25 cellular contexts compared by ENCODE assay signal in genomic region chr20:2305479-2305878, GRCh38. TPM values are rescaled to one million over a fixed set of nuclear protein-coding genes. Genes with fewer than 3 reads are reported as not detected.
A peak's percentile ranks its signal among the peaks of the same experiment; 100 is the strongest.
DNase-seq lines count a peak whose midpoint lies in the region; ATAC-seq, FAIRE-seq and TF ChIP-seq lines count a peak whose summit lies in the region.
"Had no signal": no experiment of that assay in that cellular context is flagged by ENCODE, and none has a peak within 500 bp of the region (broad histone marks: within the 10 kb centered on the region; RNA-seq: fewer than 3 reads in every experiment).

No MANE protein-coding gene starts in this region.

- H2BK20ac ChIP-seq in H1 (ENCODE audit: low read length), result no peak overlapping the region

- H2AFZ ChIP-seq in GM23338 (peak overlapping the region; percentile 28; the same call in 1 of the 2 replicates), H1 (ENCODE audit: low read length) (peak overlapping the region; percentile 8; the same call in 1 of the 2 replicates)

- H2AK5ac ChIP-seq in H1 (ENCODE audit: low read depth, low read length), result no peak overlapping the region

- no peaks in the 10 kb centered on the region for H3K36me3 Mint-ChIP-seq in GM23338 (ENCODE audit: low read depth)
- H3K36me3 Mint-ChIP-seq: CD4-positive, alpha-beta memory T cell had no signal

- ATAC-seq in GM23338, result no peak
- ATAC-seq: GM12878, K562 had no signal

- no peaks in the 10 kb centered on the region for H3K9me3 Mint-ChIP-seq in GM23338
- H3K9me3 Mint-ChIP-seq: CD4-positive, alpha-beta memory T cell had no signal

- H3K23me2 ChIP-seq in H1 (ENCODE audit: low read depth, low read length), result no peaks in the 10 kb centered on the region

- H2BK12ac ChIP-seq in H1 (ENCODE audit: low read depth, low read length), result no peak overlapping the region

- H4K20me1 ChIP-seq in GM23338 (replicated peaks; ENCODE audit: insufficient read depth) (no peaks in the 10 kb centered on the region), H1 (replicated peaks in 1 of 2; ENCODE audit: control insufficient read depth in 1 of 2, insufficient read depth in 2 of 2, low read length in 2 of 2) (no peaks in the 10 kb centered on the region)

- H3K4me3 ChIP-seq in GM23338 (no peak overlapping the region), H1 (ENCODE audit: extremely low read depth in 1 of 4, insufficient read depth in 2 of 4, low read depth in 3 of 4, low read length in 4 of 4) (no peak overlapping the region)
- H3K4me3 ChIP-seq: GM12878, K562, MG63, SJCRH30 had no signal

- H3K27ac ChIP-seq in GM23338 (ENCODE audit: low read depth) (no peak overlapping the region), H1 (ENCODE audit: low read depth, low read length) (no peak overlapping the region)
- H3K27ac ChIP-seq: HL-60, SJCRH30 had no signal

- peak; percentile 54 for DNase-seq in NCI-H2196 (lab: John Stamatoyannopoulos, UW; ENCODE audit: unreplicated experiment)
- DNase-seq in NCI-H2196 treated with DMSO at 0.1 percent for 48 hours (lab: John Stamatoyannopoulos, UW; ENCODE audit: unreplicated experiment), result no peak
- DNase-seq in GM23338 (ENCODE audit: low spot score), result no peak
- DNase-seq in H1 (ENCODE audit: low read depth in 1 of 2, low spot score in 2 of 2), result no peak
- DNase-seq in posterior vena cava (ENCODE audit: low spot score), result peak; percentile 58
- no peak for DNase-seq in NCI-H524 (lab: John Stamatoyannopoulos, UW)
- no peak for DNase-seq in NCI-H1105 (lab: John Stamatoyannopoulos, UW)
- DNase-seq in GOT3 (lab: John Stamatoyannopoulos, UW), result no peak
- DNase-seq: BE2C; CD4-positive, alpha-beta memory T cell; DND-41; HCEC 1CT; MG63; NCI-H82; OCI-M1; SJCRH30 had no signal

- no peaks in the 10 kb centered on the region for H3K4me1 ChIP-seq in GM23338 (ENCODE audit: insufficient read depth)
- H3K4me1 ChIP-seq in H1 (replicated peaks in 1 of 4; ENCODE audit: control insufficient read depth in 3 of 4, insufficient read depth in 4 of 4, low read length in 3 of 4), result no peaks in the 10 kb centered on the region
- H3K4me1 ChIP-seq: BE2C, SJCRH30 had no signal

- no peak overlapping the region for H4K91ac ChIP-seq in H1 (replicated peaks; ENCODE audit: insufficient read length, low read length)

- no peaks in the 10 kb centered on the region for H3K36me3 ChIP-seq in GM23338 (ENCODE audit: insufficient read depth)
- no peaks in the 10 kb centered on the region for H3K36me3 ChIP-seq in H1 (ENCODE audit: control insufficient read depth in 2 of 4, insufficient read depth in 4 of 4, low read length in 3 of 4)
- H3K36me3 ChIP-seq: BE2C, MG63, SJCRH30 had no signal

- H3F3A ChIP-seq in GM23338 (replicated peaks; ENCODE audit: low read depth), result no peaks in the 10 kb centered on the region

- TF ChIP-seq EP300 in H1 (IDR thresholded peaks at IDR 0.05; ENCODE audit: borderline replicate concordance in 1 of 2, low read depth in 2 of 2, low read length in 2 of 2), result no peak

- H3K27me3 Mint-ChIP-seq in GM23338 (ENCODE audit: insufficient read depth, low read depth, poor library complexity), result peaks cover 9% of the 10 kb centered on the region

- intact Hi-C loops in posterior vena cava (cut with DNase I), result no loop called here

- no peak overlapping the region for H3K56ac ChIP-seq in H1 (replicated peaks; ENCODE audit: insufficient read length, low read depth, low read length)

- H3K79me1 ChIP-seq in H1 (ENCODE audit: low read depth, low read length), result no peaks in the 10 kb centered on the region

- no peak for TF ChIP-seq CTCF in GM23338 (conservative IDR thresholded peaks at IDR 0.05; ENCODE audit: low read depth in 2 of 2)
- no peak for TF ChIP-seq CTCF in H1 (IDR thresholded peaks at IDR 0.05; ENCODE audit: control extremely low read depth in 1 of 3, insufficient read depth in 1 of 3, low read depth in 1 of 3, low read length in 3 of 3)

- H3K4ac ChIP-seq in H1 (replicated peaks; ENCODE audit: insufficient read length, low read depth, low read length), result no peak overlapping the region

- no peak overlapping the region for H3K14ac ChIP-seq in H1 (ENCODE audit: insufficient read length)

- H3K9me2 ChIP-seq in GM23338 (ENCODE audit: insufficient read depth), result no peaks in the 10 kb centered on the region; the same call in 1 of the 2 replicates

- H3K4me2 ChIP-seq in GM23338 (no peak overlapping the region), H1 (ENCODE audit: insufficient read depth in 1 of 2, low read depth in 2 of 2, low read length in 2 of 2) (no peak overlapping the region; a peak in 1 of 4 replicates)

- H4K5ac ChIP-seq in H1 (ENCODE audit: insufficient read length, low read depth, low read length), result no peak overlapping the region

- no peak for TF ChIP-seq POLR2A in H1 (IDR thresholded peaks at IDR 0.05; ENCODE audit: control extremely low read depth in 1 of 2, low read depth in 2 of 2, low read length in 2 of 2)

- no peak overlapping the region for H2BK5ac ChIP-seq in H1 (ENCODE audit: low read depth, low read length)

- H3K4me3 Mint-ChIP-seq in GM23338, result no peak overlapping the region
- H3K4me3 Mint-ChIP-seq: CD4-positive, alpha-beta memory T cell had no signal

- POLR2A ChIA-PET in H1 (lab: Charles Lee; ENCODE audit: partially characterized antibody), result interaction anchor here (0.5 kb wide), 1 partner anchor 1155 kb away, joined by 4 read pairs; no protein-coding TSS in a partner anchor

- CTCF ChIA-PET in H1 (lab: Charles Lee; ENCODE audit: partially characterized antibody), result interaction anchor here (0.7 to 2.2 kb wide), 11 partner anchors 8 to 147 kb away, joined by 3 to 6 read pairs (median 3); no protein-coding TSS in a partner anchor

- H3K23ac ChIP-seq in H1 (ENCODE audit: insufficient read length), result no peak overlapping the region

- no peaks in the 10 kb centered on the region for H3K9me3 ChIP-seq in H1 (ENCODE audit: insufficient read depth in 2 of 2, low read depth in 1 of 2, low read length in 1 of 2)
- H3K9me3 ChIP-seq: BE2C, Caco-2, MG63, SJCRH30 had no signal

- no peak overlapping the region for H2BK15ac ChIP-seq in H1 (ENCODE audit: low read length)

- H3K27me3 ChIP-seq in GM23338 (ENCODE audit: insufficient read depth) (no peaks in the 10 kb centered on the region), H1 (replicated peaks in 1 of 4; ENCODE audit: control insufficient read depth in 3 of 4, extremely low read depth in 1 of 4, insufficient read depth in 3 of 4, low read length in 3 of 4) (no peaks in the 10 kb centered on the region; a peak in 1 of 7 replicates)
- H3K27me3 ChIP-seq: BE2C, MG63 had no signal

- no peak overlapping the region for H2BK120ac ChIP-seq in H1 (replicated peaks; ENCODE audit: low read depth, low read length)

- H3K79me2 ChIP-seq in GM23338 (replicated peaks; ENCODE audit: insufficient read depth) (no peaks in the 10 kb centered on the region), H1 (ENCODE audit: control insufficient read depth in 1 of 2, insufficient read depth in 2 of 2, low read length in 2 of 2) (no peaks in the 10 kb centered on the region)

- H3K27ac Mint-ChIP-seq in GM23338, result no peak overlapping the region
- H3K27ac Mint-ChIP-seq: CD4-positive, alpha-beta memory T cell had no signal

- H3K4me1 Mint-ChIP-seq in GM23338, result peaks cover 4% of the 10 kb centered on the region; the same call in 1 of the 3 replicates
- H3K4me1 Mint-ChIP-seq: CD4-positive, alpha-beta memory T cell had no signal

- no peak overlapping the region for H4K8ac ChIP-seq in H1 (ENCODE audit: extremely low read depth, insufficient read depth, low read length)

- no peak for FAIRE-seq in H1 (lab: Jason Lieb, UNC)
- FAIRE-seq: A204.1, GM12878, K562, RCC 7860 had no signal

- no peak overlapping the region for H3K9ac ChIP-seq in H1 (replicated peaks in 1 of 4; ENCODE audit: extremely low read depth in 1 of 4, low read depth in 3 of 4, low read length in 3 of 4)

- H3K18ac ChIP-seq in H1 (ENCODE audit: extremely low read depth, low read length), result no peak overlapping the region

- TF ChIP-seq RAD21 in H1 (IDR thresholded peaks at IDR 0.05 in 1 of 2, conservative IDR thresholded peaks at IDR 0.05 in 1 of 2; ENCODE audit: low read depth in 2 of 2, low read length in 2 of 2), result no peak

- 88% methylated on average over 8 of the region's 9 CpGs; no CpG with 5 or more reads in 1 of the 2 experiments for WGBS in H1 (ENCODE audit: extremely low coverage in 1 of 2, insufficient coverage in 1 of 2, insufficient read length in 1 of 2, insufficient replicate concordance in 2 of 2, low coverage in 1 of 2, low lambda C conversion rate in 2 of 2, missing lambda C conversion rate in 1 of 2), 2 experiments

TF ChIP-seq in GM23338, 12 proteins besides CTCF, POLR2A, EP300 and RAD21 (continues in another document):
- TF ChIP-seq CREB1 (CRISPR knock-in tag; IDR thresholded peaks at IDR 0.05; ENCODE audit: low read depth), result no peak
- TF ChIP-seq NANOG (IDR thresholded peaks at IDR 0.05; ENCODE audit: borderline replicate concordance), result no peak
- TF ChIP-seq ZNF331 (CRISPR knock-in tag; IDR thresholded peaks at IDR 0.05; ENCODE audit: low read depth), result no peak
- TF ChIP-seq POLR2AphosphoS5 (IDR thresholded peaks at IDR 0.05; ENCODE audit: low read depth), result no peak
- no peak for TF ChIP-seq EZH2phosphoT487 (IDR thresholded peaks at IDR 0.05; ENCODE audit: unreplicated experiment)
- no peak for TF ChIP-seq ZNF114 (CRISPR knock-in tag; IDR thresholded peaks at IDR 0.05)
- no peak for TF ChIP-seq JUNB (IDR thresholded peaks at IDR 0.05; ENCODE audit: unreplicated experiment)

TF ChIP-seq in H1, 55 proteins besides CTCF, POLR2A, EP300 and RAD21:
- TF ChIP-seq MAX (IDR thresholded peaks at IDR 0.05) (no peak), KDM4A (IDR thresholded peaks at IDR 0.05; ENCODE audit: low read depth, low read length, severe bottlenecking) (no peak), SIRT6 (IDR thresholded peaks at IDR 0.05; ENCODE audit: low read length) (no peak), PHF8 (conservative IDR thresholded peaks at IDR 0.05; ENCODE audit: low read depth, low read length) (no peak), BRCA1 (IDR thresholded peaks at IDR 0.05; ENCODE audit: low read depth, low read length) (no peak)

RNA-seq across cellular contexts. Expression of gene TGM3, which starts 9.7 kb away (rescaled TPM):
- total RNA-seq in GM23338 (2014; rRNA removed; shearing (Covaris generic)), result 0.08 TPM in 1 of 2 replicates, not detected in the other
- polyA plus RNA-seq in GM23338 (2016; fragmentation: Nextera tagmentation; extraction: Ambion mirVana), result 0.08 TPM in 1 of 2 replicates, not detected in the other
- not detected in 2 replicates for total RNA-seq in H1 (2021; fragmentation: NEBNext Ultra II Directional; extraction: Animal tissue kit (Norgen Biotek cat#: 25700))
- polyA plus RNA-seq in H1 (2011; rRNA removed), result 0.08 and 0.12 TPM in 2 replicates
- 0.14 TPM for polyA plus RNA-seq in H1 (2011; cell fraction: cytosol; rRNA removed)
- polyA plus RNA-seq in H1 (2011; cell fraction: nucleus; rRNA removed), result 0.13 TPM
- 0.07 to 0.15 TPM in 2 of 4 replicates, not detected in the others for polyA plus RNA-seq in H1 (2012, experiment 1 of 2)
- 0.08 TPM for polyA plus RNA-seq in H1 (2012, experiment 2 of 2)
- polyA plus RNA-seq in H1 (2013, experiment 1 of 2), result 0.08 TPM
- polyA plus RNA-seq in H1 (2013, experiment 2 of 2), result 0.06 TPM
- 0.05 and 0.79 TPM in 2 replicates for polyA minus RNA-seq in H1 (2011; rRNA and poly(A)+ RNA removed)
- polyA minus RNA-seq in H1 (2011; cell fraction: cytosol; rRNA and poly(A)+ RNA removed), result not detected
- polyA minus RNA-seq in H1 (2011; cell fraction: nucleus; rRNA and poly(A)+ RNA removed), result not detected
- total RNA-seq in posterior vena cava, result not detected
- total RNA-seq: CD4-positive, alpha-beta memory T cell; GM12878; HepG2; HT-29; K562; LHCN-M2; SJCRH30 had no signal
- polyA plus RNA-seq: CD4-positive, alpha-beta memory T cell; GM12878; HepG2; K562 had no signal

Comparison
In these comparisons a context has a peak if more than half of its experiments do, and no peak if none do; other contexts are left out.
1. DNase-seq: peak in NCI-H2196 (single experiment) and posterior vena cava (single experiment); none in NCI-H2196 treated with DMSO at 0.1 percent for 48 hours (single experiment), GM23338 (single experiment), H1 (0 of 2), NCI-H524 (0 of 2), NCI-H1105 (single experiment) and GOT3 (single experiment).